ENCODE assay signal across 1 cellular context in the genomic region with DNA sequence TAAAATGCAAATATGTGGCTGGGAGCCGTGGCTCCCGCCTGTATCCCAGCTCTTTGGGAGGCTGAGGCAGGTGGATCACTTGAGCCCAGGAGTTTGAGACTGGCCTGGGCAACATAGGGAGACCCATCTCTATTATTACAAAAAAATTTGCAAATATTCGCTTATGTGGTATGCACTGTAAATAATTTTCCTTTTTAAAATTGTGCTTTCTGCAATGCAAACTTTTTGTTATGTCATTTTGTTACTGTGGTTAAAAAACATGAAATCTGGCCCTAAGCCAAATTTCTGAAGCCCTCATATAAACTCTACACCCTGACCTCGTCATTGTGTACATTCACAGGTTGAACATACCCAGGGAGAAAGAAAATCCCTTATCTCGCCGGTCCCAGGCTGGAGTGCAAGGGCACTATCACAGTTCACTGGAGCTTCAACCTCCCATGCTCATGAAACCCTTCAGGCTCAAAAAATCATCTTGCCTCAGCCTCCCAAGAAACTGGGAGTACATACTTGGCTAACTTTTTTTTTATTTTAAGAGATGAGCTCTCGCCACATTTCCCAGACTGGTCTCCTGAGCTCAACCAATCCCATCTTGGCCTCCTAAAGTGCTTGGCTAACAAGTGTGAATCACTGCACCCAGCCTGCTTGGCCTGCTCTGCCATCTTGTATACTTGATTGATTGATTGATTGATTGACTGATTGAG.
TF ChIP-seq lines count a peak whose summit lies in the region.

No MANE protein-coding gene starts in this region.

TF ChIP-seq in HepG2, 621 proteins besides CTCF, POLR2A, EP300 and RAD21 (continued from another document and continues in another):
- TF ChIP-seq, protein P1, sequence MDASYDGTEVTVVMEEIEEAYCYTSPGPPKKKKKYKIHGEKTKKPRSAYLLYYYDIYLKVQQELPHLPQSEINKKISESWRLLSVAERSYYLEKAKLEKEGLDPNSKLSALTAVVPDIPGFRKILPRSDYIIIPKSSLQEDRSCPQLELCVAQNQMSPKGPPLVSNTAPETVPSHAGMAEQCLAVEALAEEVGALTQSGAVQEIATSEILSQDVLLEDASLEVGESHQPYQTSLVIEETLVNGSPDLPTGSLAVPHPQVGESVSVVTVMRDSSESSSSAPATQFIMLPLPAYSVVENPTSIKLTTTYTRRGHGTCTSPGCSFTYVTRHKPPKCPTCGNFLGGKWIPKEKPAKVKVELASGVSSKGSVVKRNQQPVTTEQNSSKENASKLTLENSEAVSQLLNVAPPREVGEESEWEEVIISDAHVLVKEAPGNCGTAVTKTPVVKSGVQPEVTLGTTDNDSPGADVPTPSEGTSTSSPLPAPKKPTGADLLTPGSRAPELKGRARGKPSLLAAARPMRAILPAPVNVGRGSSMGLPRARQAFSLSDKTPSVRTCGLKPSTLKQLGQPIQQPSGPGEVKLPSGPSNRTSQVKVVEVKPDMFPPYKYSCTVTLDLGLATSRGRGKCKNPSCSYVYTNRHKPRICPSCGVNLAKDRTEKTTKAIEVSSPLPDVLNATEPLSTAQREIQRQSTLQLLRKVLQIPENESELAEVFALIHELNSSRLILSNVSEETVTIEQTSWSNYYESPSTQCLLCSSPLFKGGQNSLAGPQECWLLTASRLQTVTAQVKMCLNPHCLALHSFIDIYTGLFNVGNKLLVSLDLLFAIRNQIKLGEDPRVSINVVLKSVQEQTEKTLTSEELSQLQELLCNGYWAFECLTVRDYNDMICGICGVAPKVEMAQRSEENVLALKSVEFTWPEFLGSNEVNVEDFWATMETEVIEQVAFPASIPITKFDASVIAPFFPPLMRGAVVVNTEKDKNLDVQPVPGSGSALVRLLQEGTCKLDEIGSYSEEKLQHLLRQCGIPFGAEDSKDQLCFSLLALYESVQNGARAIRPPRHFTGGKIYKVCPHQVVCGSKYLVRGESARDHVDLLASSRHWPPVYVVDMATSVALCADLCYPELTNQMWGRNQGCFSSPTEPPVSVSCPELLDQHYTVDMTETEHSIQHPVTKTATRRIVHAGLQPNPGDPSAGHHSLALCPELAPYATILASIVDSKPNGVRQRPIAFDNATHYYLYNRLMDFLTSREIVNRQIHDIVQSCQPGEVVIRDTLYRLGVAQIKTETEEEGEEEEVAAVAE (CRISPR knock-in tag; IDR thresholded peaks at IDR 0.05; ENCODE audit: borderline replicate concordance), result no peak
- TF ChIP-seq CREB3 (CRISPR knock-in tag; IDR thresholded peaks at IDR 0.05) (no peak), HDAC6 (IDR thresholded peaks at IDR 0.05; ENCODE audit: low read depth, low read length) (no peak), ZBTB40 (IDR thresholded peaks at IDR 0.05) (no peak), ZBTB40 (CRISPR knock-in tag; IDR thresholded peaks at IDR 0.05) (no peak), PAWR (CRISPR knock-in tag; IDR thresholded peaks at IDR 0.05; ENCODE audit: borderline replicate concordance) (no peak), ZNF510 (CRISPR knock-in tag; IDR thresholded peaks at IDR 0.05; ENCODE audit: low read depth) (0 out of 2 replicates have a peak, but pooled peaks have one; percentile 55), SMAD9 (CRISPR knock-in tag; IDR thresholded peaks at IDR 0.05) (no peak), ZNF264 (CRISPR knock-in tag; IDR thresholded peaks at IDR 0.05) (peak; percentile 95), ZNF839 (CRISPR knock-in tag; IDR thresholded peaks at IDR 0.05; ENCODE audit: borderline replicate concordance) (no peak), ZNF556 (CRISPR knock-in tag; IDR thresholded peaks at IDR 0.05; ENCODE audit: borderline replicate concordance) (peak; percentile 61; the same call in 1 of the 2 replicates), MXI1 (IDR thresholded peaks at IDR 0.05; ENCODE audit: borderline replicate concordance, low read depth, low read length) (peak; percentile 41; the same call in 1 of the 3 replicates), NR2F1 (CRISPR knock-in tag; IDR thresholded peaks at IDR 0.05) (peak; percentile 43 to 87; a peak in 3 of 4 replicates), SOX5 (CRISPR knock-in tag; IDR thresholded peaks at IDR 0.05; ENCODE audit: borderline replicate concordance) (peak; percentile 57; the same call in 1 of the 2 replicates), NRL (CRISPR knock-in tag; IDR thresholded peaks at IDR 0.05; ENCODE audit: borderline replicate concordance) (no peak), DR1 (CRISPR knock-in tag; IDR thresholded peaks at IDR 0.05) (no peak), JDP2 (CRISPR knock-in tag; IDR thresholded peaks at IDR 0.05; ENCODE audit: borderline replicate concordance) (no peak), ZNF414 (CRISPR knock-in tag; IDR thresholded peaks at IDR 0.05) (0 out of 2 replicates have a peak, but pooled peaks have one; percentile 63), RELA (CRISPR knock-in tag; IDR thresholded peaks at IDR 0.05) (no peak), ZNF691 (CRISPR knock-in tag; IDR thresholded peaks at IDR 0.05; ENCODE audit: borderline replicate concordance, low read depth) (no peak), PHF8 (CRISPR knock-in tag; IDR thresholded peaks at IDR 0.05) (no peak), RFXAP (CRISPR knock-in tag; IDR thresholded peaks at IDR 0.05; ENCODE audit: borderline replicate concordance) (peak; percentile 54; the same call in 1 of the 2 replicates), ZNF124 (CRISPR knock-in tag; IDR thresholded peaks at IDR 0.05) (peak; percentile 77; the same call in 1 of the 2 replicates), IRF2 (CRISPR knock-in tag; IDR thresholded peaks at IDR 0.05) (0 out of 2 replicates have a peak, but pooled peaks have one; percentile 62), HMGA1 (CRISPR knock-in tag; conservative IDR thresholded peaks at IDR 0.05) (no peak), NFYB (CRISPR knock-in tag; IDR thresholded peaks at IDR 0.05) (0 out of 2 replicates have a peak, but pooled peaks have one; percentile 18), TARDBP (CRISPR knock-in tag; IDR thresholded peaks at IDR 0.05) (peak; percentile 51; the same call in 1 of the 2 replicates), ZNF3 (CRISPR knock-in tag; IDR thresholded peaks at IDR 0.05) (no peak), PRMT3 (CRISPR knock-in tag; IDR thresholded peaks at IDR 0.05; ENCODE audit: borderline replicate concordance, low read depth) (no peak), KLF15 (CRISPR knock-in tag; IDR thresholded peaks at IDR 0.05; ENCODE audit: borderline replicate concordance) (no peak), MIER2 (CRISPR knock-in tag; IDR thresholded peaks at IDR 0.05) (no peak), ZNF441 (CRISPR knock-in tag; IDR thresholded peaks at IDR 0.05; ENCODE audit: borderline replicate concordance) (peak; percentile 70; the same call in 1 of the 2 replicates), MNT (IDR thresholded peaks at IDR 0.05) (no peak), MXD4 (CRISPR knock-in tag; IDR thresholded peaks at IDR 0.05) (peak; percentile 26; the same call in 1 of the 2 replicates)
- TF ChIP-seq, protein P2, sequence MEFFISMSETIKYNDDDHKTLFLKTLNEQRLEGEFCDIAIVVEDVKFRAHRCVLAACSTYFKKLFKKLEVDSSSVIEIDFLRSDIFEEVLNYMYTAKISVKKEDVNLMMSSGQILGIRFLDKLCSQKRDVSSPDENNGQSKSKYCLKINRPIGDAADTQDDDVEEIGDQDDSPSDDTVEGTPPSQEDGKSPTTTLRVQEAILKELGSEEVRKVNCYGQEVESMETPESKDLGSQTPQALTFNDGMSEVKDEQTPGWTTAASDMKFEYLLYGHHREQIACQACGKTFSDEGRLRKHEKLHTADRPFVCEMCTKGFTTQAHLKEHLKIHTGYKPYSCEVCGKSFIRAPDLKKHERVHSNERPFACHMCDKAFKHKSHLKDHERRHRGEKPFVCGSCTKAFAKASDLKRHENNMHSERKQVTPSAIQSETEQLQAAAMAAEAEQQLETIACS (CRISPR knock-in tag; IDR thresholded peaks at IDR 0.05), result no peak
- TF ChIP-seq, protein P3, sequence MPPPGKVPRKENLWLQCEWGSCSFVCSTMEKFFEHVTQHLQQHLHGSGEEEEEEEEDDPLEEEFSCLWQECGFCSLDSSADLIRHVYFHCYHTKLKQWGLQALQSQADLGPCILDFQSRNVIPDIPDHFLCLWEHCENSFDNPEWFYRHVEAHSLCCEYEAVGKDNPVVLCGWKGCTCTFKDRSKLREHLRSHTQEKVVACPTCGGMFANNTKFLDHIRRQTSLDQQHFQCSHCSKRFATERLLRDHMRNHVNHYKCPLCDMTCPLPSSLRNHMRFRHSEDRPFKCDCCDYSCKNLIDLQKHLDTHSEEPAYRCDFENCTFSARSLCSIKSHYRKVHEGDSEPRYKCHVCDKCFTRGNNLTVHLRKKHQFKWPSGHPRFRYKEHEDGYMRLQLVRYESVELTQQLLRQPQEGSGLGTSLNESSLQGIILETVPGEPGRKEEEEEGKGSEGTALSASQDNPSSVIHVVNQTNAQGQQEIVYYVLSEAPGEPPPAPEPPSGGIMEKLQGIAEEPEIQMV (CRISPR knock-in tag; IDR thresholded peaks at IDR 0.05; ENCODE audit: low read depth), result 0 out of 2 replicates have a peak, but pooled peaks have one; percentile 35
